Comparison of ENCODE assay signal across 18 cellular contexts in genomic region chr7:102381696-102382425, GRCh38. TPM values are rescaled to one million over a fixed set of nuclear protein-coding genes. Genes with fewer than 3 reads are reported as not detected.
"Had no signal": no experiment of that assay in that cellular context is flagged by ENCODE, and none has a peak within 500 bp of the region (broad histone marks: within the 10 kb centered on the region; RNA-seq: fewer than 3 reads in every experiment).

No MANE protein-coding gene starts in this region.

RNA-seq across cellular contexts. Expression of gene SPDYE6, which starts 25.6 kb away (rescaled TPM):
- total RNA-seq: activated CD4-positive, alpha-beta T cell treated with anti-CD3 and anti-CD28 coated beads for 36 hours; activated CD8-positive, alpha-beta memory T cell treated with anti-CD3 and anti-CD28 coated beads, Interleukin-2, amount 10 ng/mL, durations not matched to agents 7 days and 5 days; activated CD8-positive, alpha-beta T cell treated with anti-CD3 and anti-CD28 coated beads, Interleukin-2, amount 10 ng/mL, durations not matched to agents 7 days and 5 days; activated naive CD8-positive, alpha-beta T cell treated with anti-CD3 and anti-CD28 coated beads, Interleukin-2, amount 10 ng/mL, durations not matched to agents 7 days and 5 days; ascending aorta; cardiac muscle cell; cerebellum; esophagus mucosa; kidney; left colon; lower leg skin; mesothelial cell of epicardium; osteocyte; posterior vena cava; spleen; temporal lobe; tibial nerve; ureter had no signal
